In the genomic region with DNA sequence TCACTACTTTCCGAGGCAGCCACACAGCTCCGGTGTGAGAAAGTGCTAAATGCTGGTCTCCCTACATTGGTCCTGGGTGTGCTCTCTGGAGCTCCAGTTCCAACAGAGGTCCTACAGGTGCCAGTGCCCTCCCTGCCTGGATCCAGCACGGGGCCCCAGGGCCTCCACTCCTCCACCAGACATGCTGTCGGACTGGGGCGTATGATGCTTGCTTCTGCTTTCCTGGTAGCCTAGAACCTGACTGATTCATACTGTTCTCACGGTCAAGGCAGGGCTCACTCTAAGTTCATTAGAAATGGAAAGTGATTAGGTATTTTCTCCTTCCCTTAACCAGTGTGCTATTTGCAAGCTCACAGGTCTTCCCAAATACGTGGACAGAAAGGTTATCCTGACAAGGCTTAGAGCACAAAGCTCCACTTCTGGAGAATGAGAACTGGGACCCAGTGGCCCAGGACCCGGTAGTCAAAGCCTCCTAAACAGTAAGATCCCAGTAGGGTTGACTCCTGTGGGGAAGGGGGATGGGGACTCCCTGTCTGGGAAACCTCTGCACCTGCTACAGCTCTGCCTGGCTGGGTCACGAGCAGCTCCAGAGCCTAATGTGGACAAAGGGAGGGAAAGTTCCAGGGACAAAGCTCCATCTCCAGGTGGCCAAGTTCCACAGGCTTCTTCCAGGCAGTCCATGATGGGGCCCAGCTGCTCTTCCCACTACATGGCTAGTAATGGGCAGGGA, we compare ENCODE assay signal across 12 cellular contexts.
DNase-seq lines count a peak whose midpoint lies in the region; ATAC-seq and TF ChIP-seq lines count a peak whose summit lies in the region.
"Had no signal": no experiment of that assay in that cellular context is flagged by ENCODE, and none has a peak within 500 bp of the region (broad histone marks: within the 10 kb centered on the region; RNA-seq: fewer than 3 reads in every experiment).

No MANE protein-coding gene starts in this region.

- H3K4me1 ChIP-seq in neuronal stem cell (ENCODE audit: control insufficient read depth in 2 of 2, insufficient read depth in 1 of 2, low read depth in 1 of 2, low read length in 2 of 2) (no peaks in the 10 kb centered on the region), GM23338 (ENCODE audit: insufficient read depth) (peaks cover 26% of the 10 kb centered on the region)
- H3K4me1 ChIP-seq: parathyroid adenoma had no signal

- no peak overlapping the region for H3K4me3 ChIP-seq in neuronal stem cell (ENCODE audit: low read length in 2 of 2)
- no peak overlapping the region for H3K4me3 ChIP-seq in GM23338

- peaks cover 30% of the 10 kb centered on the region for H3K27me3 Mint-ChIP-seq in mesothelial cell of epicardium (ENCODE audit: low read depth)
- H3K27me3 Mint-ChIP-seq in GM23338 (ENCODE audit: insufficient read depth, low read depth, poor library complexity) = peaks cover 7% of the 10 kb centered on the region

- no peaks in the 10 kb centered on the region for H3K9me2 ChIP-seq in GM23338 (ENCODE audit: insufficient read depth)

- H3K27me3 ChIP-seq in neuronal stem cell (ENCODE audit: control insufficient read depth in 3 of 3, insufficient read depth in 3 of 3, low read depth in 1 of 3, low read length in 3 of 3) (no peaks in the 10 kb centered on the region), GM23338 (ENCODE audit: insufficient read depth) (no peaks in the 10 kb centered on the region)

- H2BK15ac ChIP-seq in neuronal stem cell (ENCODE audit: low read length) = no peak overlapping the region

- no peak overlapping the region for H2AK5ac ChIP-seq in neuronal stem cell (ENCODE audit: low read depth, low read length)

- no peak overlapping the region for H3K9ac ChIP-seq in neuronal stem cell (ENCODE audit: low read depth, low read length, poor library complexity)
- H3K9ac ChIP-seq: parathyroid adenoma had no signal

- no peaks in the 10 kb centered on the region for H4K20me1 ChIP-seq in GM23338 (replicated peaks; ENCODE audit: insufficient read depth)

- no peak overlapping the region for H2BK120ac ChIP-seq in neuronal stem cell (ENCODE audit: low read depth, low read length)

- H2AFZ ChIP-seq in neuronal stem cell (ENCODE audit: low read length) (no peak overlapping the region), GM23338 (no peak overlapping the region)
- H2AFZ ChIP-seq: parathyroid adenoma had no signal

- H3K27ac ChIP-seq in neuronal stem cell (replicated peaks; ENCODE audit: low read length) (no peak overlapping the region), GM23338 (ENCODE audit: low read depth) (no peak overlapping the region)
- H3K27ac ChIP-seq: parathyroid adenoma had no signal

- peak overlapping the region; percentile 19 for H4K8ac ChIP-seq in neuronal stem cell (ENCODE audit: low read depth, low read length)

- peak; percentile 80 for ATAC-seq in GM18868 (IDR thresholded peaks at IDR 0.05; ENCODE audit: unreplicated experiment)
- peak; percentile 69 for ATAC-seq in GM21576 (IDR thresholded peaks at IDR 0.05; ENCODE audit: unreplicated experiment)
- ATAC-seq in HG03280 (IDR thresholded peaks at IDR 0.05; ENCODE audit: unreplicated experiment) = peak; percentile 86
- no peak for ATAC-seq in GM23338
- ATAC-seq: left cardiac atrium had no signal

- H3K36me3 ChIP-seq in neuronal stem cell (replicated peaks in 1 of 2; ENCODE audit: control insufficient read depth in 2 of 2, insufficient read depth in 2 of 2, low read length in 2 of 2) = peaks cover 0 to 56% of the 10 kb centered on the region in 2 donors
- no peaks in the 10 kb centered on the region for H3K36me3 ChIP-seq in GM23338 (ENCODE audit: insufficient read depth)

- H3K9me3 ChIP-seq in neuronal stem cell (replicated peaks in 1 of 2; ENCODE audit: control insufficient read depth in 2 of 2, insufficient read depth in 1 of 2, low read depth in 1 of 2, low read length in 2 of 2) = peaks cover 0 to 16% of the 10 kb centered on the region in 2 donors

- TF ChIP-seq CTCF in mesothelial cell of epicardium (IDR thresholded peaks at IDR 0.05; ENCODE audit: unreplicated experiment) (no peak), GM23338 (conservative IDR thresholded peaks at IDR 0.05; ENCODE audit: low read depth in 2 of 2) (no peak)

- H3K9me3 Mint-ChIP-seq in mesothelial cell of epicardium (peaks cover 4% of the 10 kb centered on the region), GM23338 (peaks cover 9% of the 10 kb centered on the region; the same call in 2 of the 3 replicates)

- peak overlapping the region; percentile 68 for H3K18ac ChIP-seq in neuronal stem cell (ENCODE audit: low read length)

- no peak for DNase-seq in neuronal stem cell (ENCODE audit: low spot score)
- no peak for DNase-seq in mesothelial cell of epicardium (ENCODE audit: low spot score in 2 of 2, unreplicated experiment in 2 of 2)
- DNase-seq in GM23338 (ENCODE audit: low spot score) = no peak
- DNase-seq in activated CD4-positive, alpha-beta T cell treated with anti-CD3 and anti-CD28 coated beads, Interleukin-2, amount 50 U/mL, for 1 hour = no peak
- no peak for DNase-seq in activated naive CD4-positive, alpha-beta T cell treated with Interleukin-2 at 50 U/mL for 16 hours
- DNase-seq: CD8-positive, alpha-beta memory T cell; left cardiac atrium; NCI-H1436 had no signal

- no peak overlapping the region for H4K91ac ChIP-seq in neuronal stem cell (ENCODE audit: low read depth, low read length, poor library complexity)

- no peak overlapping the region for H3K23ac ChIP-seq in neuronal stem cell (ENCODE audit: low read depth, low read length, poor library complexity)

- no peak overlapping the region for H2BK12ac ChIP-seq in neuronal stem cell (ENCODE audit: low read length)

- H3K4me3 Mint-ChIP-seq in mesothelial cell of epicardium (no peak overlapping the region), GM23338 (no peak overlapping the region)
- H3K4me3 Mint-ChIP-seq: CD8-positive, alpha-beta memory T cell had no signal

- H3K4ac ChIP-seq in neuronal stem cell (ENCODE audit: low read length) = no peak overlapping the region

- H3K4me2 ChIP-seq in neuronal stem cell (ENCODE audit: insufficient read depth, low read length, poor library complexity, severe bottlenecking) = no peak overlapping the region
- H3K4me2 ChIP-seq in GM23338 = no peak overlapping the region

- H3K79me1 ChIP-seq in neuronal stem cell (ENCODE audit: low read depth, low read length) = no peaks in the 10 kb centered on the region

- no peak overlapping the region for H3K14ac ChIP-seq in neuronal stem cell (ENCODE audit: low read length)

- H3K79me2 ChIP-seq in GM23338 (replicated peaks; ENCODE audit: insufficient read depth) = no peaks in the 10 kb centered on the region
- H3K79me2 ChIP-seq: parathyroid adenoma had no signal

- no CpG with 5 or more reads among the region's 9 CpGs for WGBS in neuronal stem cell (ENCODE audit: extremely low coverage in 2 of 2, insufficient read length in 2 of 2, insufficient replicate concordance in 1 of 2), 2 donors

- H3K27ac Mint-ChIP-seq in mesothelial cell of epicardium (no peak overlapping the region), GM23338 (no peak overlapping the region)
- H3K27ac Mint-ChIP-seq: CD8-positive, alpha-beta memory T cell had no signal

- no peak overlapping the region for H2BK5ac ChIP-seq in neuronal stem cell (ENCODE audit: low read length)

- H3K4me1 Mint-ChIP-seq in mesothelial cell of epicardium = peaks cover 4% of the 10 kb centered on the region
- H3K4me1 Mint-ChIP-seq in GM23338 = peaks cover 28% of the 10 kb centered on the region
- H3K4me1 Mint-ChIP-seq: CD8-positive, alpha-beta memory T cell had no signal

- H3K36me3 Mint-ChIP-seq in mesothelial cell of epicardium (no peaks in the 10 kb centered on the region), GM23338 (ENCODE audit: low read depth) (no peaks in the 10 kb centered on the region)

- H3F3A ChIP-seq in GM23338 (replicated peaks; ENCODE audit: low read depth) = no peaks in the 10 kb centered on the region

TF ChIP-seq in GM23338, 12 proteins besides CTCF, POLR2A, EP300 and RAD21:
- no peak for TF ChIP-seq ZNF331 (CRISPR knock-in tag; IDR thresholded peaks at IDR 0.05; ENCODE audit: low read depth)
- no peak for TF ChIP-seq POLR2AphosphoS5 (IDR thresholded peaks at IDR 0.05; ENCODE audit: low read depth)
- TF ChIP-seq CREB1 (CRISPR knock-in tag; IDR thresholded peaks at IDR 0.05; ENCODE audit: low read depth) = no peak
- TF ChIP-seq EZH2phosphoT487 (IDR thresholded peaks at IDR 0.05; ENCODE audit: unreplicated experiment) = no peak
- no peak for TF ChIP-seq STAT1 (IDR thresholded peaks at IDR 0.05; ENCODE audit: unreplicated experiment)
